Comparison of ENCODE assay signal across 12 cellular contexts in genomic region chr16:4140652-4141051, GRCh38. TPM values are rescaled to one million over a fixed set of nuclear protein-coding genes. Genes with fewer than 3 reads are reported as not detected.
DNase-seq lines count a peak whose midpoint lies in the region; ATAC-seq and TF ChIP-seq lines count a peak whose summit lies in the region.
"Had no signal": no experiment of that assay in that cellular context is flagged by ENCODE, and none has a peak within 500 bp of the region (broad histone marks: within the 10 kb centered on the region; RNA-seq: fewer than 3 reads in every experiment).

No MANE protein-coding gene starts in this region.

- H3K9me2 ChIP-seq in OCI-LY1 (ENCODE audit: low read depth, low read length), result no peaks in the 10 kb centered on the region

- H3K27me3 Mint-ChIP-seq in activated CD4-positive, alpha-beta T cell treated with anti-CD3 and anti-CD28 coated beads for 36 hours, result peaks cover 5% of the 10 kb centered on the region
- H3K27me3 Mint-ChIP-seq in stimulated activated naive B cell treated with anti-CD40 and anti-IgM and Interleukin-4, amounts not matched to agents 10 μg/mL and 1 μg/mL and 100 μg/mL, for 72 hours, result peaks cover 7 to 9% of the 10 kb centered on the region in 2 donors

- H3K79me2 ChIP-seq in OCI-LY1 (ENCODE audit: insufficient read depth, low read length), result no peaks in the 10 kb centered on the region

- 46 to 47% methylated on average over 3 of the region's 3 CpGs for WGBS in esophagus squamous epithelium, 2 donors

- POLR2A ChIA-PET in activated CD4-positive, alpha-beta T cell treated with anti-CD3 and anti-CD28 coated beads for 36 hours (lab: Charles Lee), result no interaction called here

- TF ChIP-seq CTCF in OCI-LY1 (IDR thresholded peaks at IDR 0.05; ENCODE audit: low read length), result no peak
- no peak for TF ChIP-seq CTCF in esophagus squamous epithelium (IDR thresholded peaks at IDR 0.05)
- TF ChIP-seq CTCF in mucosa of descending colon (IDR thresholded peaks at IDR 0.05), result no peak

- no peak for DNase-seq in activated CD4-positive, alpha-beta T cell treated with anti-CD3 and anti-CD28 coated beads for 36 hours
- no peak for DNase-seq in activated CD4-positive, alpha-beta T cell treated with anti-CD3 and anti-CD28 coated beads, Interleukin-2, amount 50 U/mL, for 48 hours
- no peak for DNase-seq in esophagus squamous epithelium (lab: John Stamatoyannopoulos, UW)
- DNase-seq in stimulated activated naive B cell treated with anti-CD40 and anti-IgM and Interleukin-4, amounts not matched to agents 10 μg/mL and 1 μg/mL and 100 μg/mL, for 72 hours, result no peak
- DNase-seq in activated gamma-delta T cell treated with Interleukin-2 at 50 U/mL for 16 hours, result no peak
- no peak for DNase-seq in mucosa of descending colon
- DNase-seq: activated CD4-positive, alpha-beta T cell treated with anti-CD3 and anti-CD28 coated beads for 4 hours; C1 segment of cervical spinal cord; left ventricle myocardium inferior; NCI-H187 treated with DMSO at 0.1 percent for 48 hours had no signal

- no peaks in the 10 kb centered on the region for H4K20me1 ChIP-seq in OCI-LY1 (ENCODE audit: insufficient read depth, low read length)

- H3K36me3 Mint-ChIP-seq in activated CD4-positive, alpha-beta T cell treated with anti-CD3 and anti-CD28 coated beads for 36 hours (ENCODE audit: low read depth), result no peaks in the 10 kb centered on the region
- H3K36me3 Mint-ChIP-seq in stimulated activated naive B cell treated with anti-CD40 and anti-IgM and Interleukin-4, amounts not matched to agents 10 μg/mL and 1 μg/mL and 100 μg/mL, for 72 hours, result peaks cover 0 to 2% of the 10 kb centered on the region in 2 donors

- no peaks in the 10 kb centered on the region for H3F3A ChIP-seq in OCI-LY1 (ENCODE audit: insufficient read depth, low read length)

- no peaks in the 10 kb centered on the region for H3K36me3 ChIP-seq in OCI-LY1 (ENCODE audit: insufficient read depth, low read length)
- H3K36me3 ChIP-seq in esophagus squamous epithelium, result no peaks in the 10 kb centered on the region
- no peaks in the 10 kb centered on the region for H3K36me3 ChIP-seq in mucosa of descending colon (ENCODE audit: low read depth)
- H3K36me3 ChIP-seq: left ventricle myocardium inferior had no signal

- peak overlapping the region; percentile 1; the same call in 1 of the 2 replicates for H3K4me2 ChIP-seq in OCI-LY1 (ENCODE audit: low read length)

- H3K9ac ChIP-seq in OCI-LY1 (ENCODE audit: low read length), result no peak overlapping the region

- no peaks in the 10 kb centered on the region for H3K4me1 Mint-ChIP-seq in activated CD4-positive, alpha-beta T cell treated with anti-CD3 and anti-CD28 coated beads for 36 hours
- peaks cover 0 to 3% of the 10 kb centered on the region in 2 donors for H3K4me1 Mint-ChIP-seq in stimulated activated naive B cell treated with anti-CD40 and anti-IgM and Interleukin-4, amounts not matched to agents 10 μg/mL and 1 μg/mL and 100 μg/mL, for 72 hours

- intact Hi-C loops in activated CD4-positive, alpha-beta T cell treated with anti-CD3 and anti-CD28 coated beads for 36 hours (cut with DNase I, micrococcal nuclease), result no loop called here
- intact Hi-C loops in esophagus squamous epithelium (cut with DNase I), result no loop called here
- intact Hi-C loops in mucosa of descending colon (cut with DNase I, micrococcal nuclease), result no loop called here

- no peaks in the 10 kb centered on the region for H3K9me3 Mint-ChIP-seq in activated CD4-positive, alpha-beta T cell treated with anti-CD3 and anti-CD28 coated beads for 36 hours (ENCODE audit: low read depth)
- H3K9me3 Mint-ChIP-seq in stimulated activated naive B cell treated with anti-CD40 and anti-IgM and Interleukin-4, amounts not matched to agents 10 μg/mL and 1 μg/mL and 100 μg/mL, for 72 hours, result no peaks in the 10 kb centered on the region

- TF ChIP-seq POLR2A in esophagus squamous epithelium (IDR thresholded peaks at IDR 0.05), result no peak

- CTCF ChIA-PET in activated CD4-positive, alpha-beta T cell treated with anti-CD3 and anti-CD28 coated beads for 36 hours (lab: Charles Lee), result no interaction called here

- ATAC-seq in activated CD4-positive, alpha-beta T cell treated with anti-CD3 and anti-CD28 coated beads for 36 hours, result no peak
- ATAC-seq in stimulated activated naive B cell treated with anti-CD40 and anti-IgM and Interleukin-4, amounts not matched to agents 10 μg/mL and 1 μg/mL and 100 μg/mL, for 72 hours (replicated peaks), result peak; percentile 31 to 41
- ATAC-seq in GM21825 (IDR thresholded peaks at IDR 0.05; ENCODE audit: unreplicated experiment), result no peak
- ATAC-seq in mucosa of descending colon, result no peak

- peaks cover 3% of the 10 kb centered on the region; the same call in 1 of the 2 replicates for H3K27me3 ChIP-seq in OCI-LY1 (ENCODE audit: insufficient read depth, low read length)
- peaks cover 0 to 7% (median 0%) of the 10 kb centered on the region in 4 donors for H3K27me3 ChIP-seq in esophagus squamous epithelium

- peaks cover 3% of the 10 kb centered on the region for H3K4me1 ChIP-seq in OCI-LY1 (ENCODE audit: insufficient read depth, low read length, severe bottlenecking)
- peaks cover 6 to 26% (median 8%) of the 10 kb centered on the region in 3 donors for H3K4me1 ChIP-seq in esophagus squamous epithelium
- no peaks in the 10 kb centered on the region for H3K4me1 ChIP-seq in mucosa of descending colon (ENCODE audit: low read depth)
- H3K4me1 ChIP-seq: left ventricle myocardium inferior had no signal

- H3K27ac ChIP-seq in OCI-LY1 (ENCODE audit: low read depth, low read length, poor library complexity, severe bottlenecking), result no peak overlapping the region
- H3K27ac ChIP-seq in esophagus squamous epithelium, result peak overlapping the region; percentile 52 to 68 (median 58)
- H3K27ac ChIP-seq: left ventricle myocardium inferior had no signal

- peak overlapping the region; percentile 4 for H3K27ac Mint-ChIP-seq in activated CD4-positive, alpha-beta T cell treated with anti-CD3 and anti-CD28 coated beads for 36 hours
- H3K27ac Mint-ChIP-seq in stimulated activated naive B cell treated with anti-CD40 and anti-IgM and Interleukin-4, amounts not matched to agents 10 μg/mL and 1 μg/mL and 100 μg/mL, for 72 hours, result peak overlapping the region; percentile 65

- H3K4me3 Mint-ChIP-seq in activated CD4-positive, alpha-beta T cell treated with anti-CD3 and anti-CD28 coated beads for 36 hours, result no peak overlapping the region
- H3K4me3 Mint-ChIP-seq in stimulated activated naive B cell treated with anti-CD40 and anti-IgM and Interleukin-4, amounts not matched to agents 10 μg/mL and 1 μg/mL and 100 μg/mL, for 72 hours, result no peak overlapping the region

- no peak overlapping the region for H2AFZ ChIP-seq in OCI-LY1 (ENCODE audit: low read length)

- H3K4me3 ChIP-seq in OCI-LY1 (ENCODE audit: low read depth, low read length, poor library complexity, severe bottlenecking), result no peak overlapping the region
- no peak overlapping the region for H3K4me3 ChIP-seq in esophagus squamous epithelium
- H3K4me3 ChIP-seq in mucosa of descending colon, result no peak overlapping the region
- H3K4me3 ChIP-seq: left ventricle myocardium inferior had no signal

- no peaks in the 10 kb centered on the region for H3K9me3 ChIP-seq in OCI-LY1 (ENCODE audit: low read length)
- no peaks in the 10 kb centered on the region for H3K9me3 ChIP-seq in esophagus squamous epithelium
- H3K9me3 ChIP-seq in mucosa of descending colon, result no peaks in the 10 kb centered on the region
- H3K9me3 ChIP-seq: left ventricle myocardium inferior had no signal

RNA-seq across cellular contexts. Expression of gene ADCY9, which starts 24.4 kb away (rescaled TPM):
- total RNA-seq in activated CD4-positive, alpha-beta T cell treated with anti-CD3 and anti-CD28 coated beads for 36 hours, result 1 to 10 TPM; 5.3 to 6.2 TPM
- total RNA-seq in esophagus squamous epithelium (10 to 100 TPM in 2 of 4 donors, 1 to 10 TPM in 2; 6.3 to 22.3 (median 11.2) TPM), mucosa of descending colon (10 to 100 TPM; 30.0 to 50.8 (median 41.8) TPM)

Comparison
In these comparisons a context has a peak if more than half of its experiments do, and no peak if none do; other contexts are left out.
1. ATAC-seq: peak in stimulated activated naive B cell treated with anti-CD40 and anti-IgM and Interleukin-4, amounts not matched to agents 10 μg/mL and 1 μg/mL and 100 μg/mL, for 72 hours (2 of 2); none in activated CD4-positive, alpha-beta T cell treated with anti-CD3 and anti-CD28 coated beads for 36 hours (single experiment), GM21825 (single experiment) and mucosa of descending colon (single experiment).